Comparison of ENCODE assay signal across 1 cellular context in the genomic region with DNA sequence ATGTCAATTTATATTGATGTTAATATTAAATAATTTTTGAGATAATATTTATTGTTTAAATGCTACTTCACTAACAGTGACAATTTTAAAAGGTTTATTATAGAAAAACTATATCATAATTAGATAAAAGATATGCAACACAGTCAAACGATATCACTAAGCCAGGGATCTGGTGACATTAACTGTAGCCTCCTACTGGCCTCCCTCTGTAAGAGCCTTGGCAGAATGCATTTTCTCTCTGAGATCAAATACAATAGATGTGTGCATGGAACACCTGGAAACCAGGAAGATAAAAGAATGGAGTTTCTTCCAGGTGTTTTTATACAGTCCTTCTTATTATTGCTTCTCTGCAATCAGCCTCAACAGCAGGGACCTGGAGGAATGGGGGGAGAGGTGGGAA.
TF ChIP-seq lines count a peak whose summit lies in the region.

No MANE protein-coding gene starts in this region.

TF ChIP-seq in A549, 52 proteins besides CTCF, POLR2A, EP300 and RAD21 (continued from another document):
- TF ChIP-seq BCL3 (IDR thresholded peaks at IDR 0.05) (no peak), BHLHE40 (IDR thresholded peaks at IDR 0.05; ENCODE audit: low read depth, low read length) (no peak)
